ENCODE assay signal across 8 cellular contexts in the genomic region with DNA sequence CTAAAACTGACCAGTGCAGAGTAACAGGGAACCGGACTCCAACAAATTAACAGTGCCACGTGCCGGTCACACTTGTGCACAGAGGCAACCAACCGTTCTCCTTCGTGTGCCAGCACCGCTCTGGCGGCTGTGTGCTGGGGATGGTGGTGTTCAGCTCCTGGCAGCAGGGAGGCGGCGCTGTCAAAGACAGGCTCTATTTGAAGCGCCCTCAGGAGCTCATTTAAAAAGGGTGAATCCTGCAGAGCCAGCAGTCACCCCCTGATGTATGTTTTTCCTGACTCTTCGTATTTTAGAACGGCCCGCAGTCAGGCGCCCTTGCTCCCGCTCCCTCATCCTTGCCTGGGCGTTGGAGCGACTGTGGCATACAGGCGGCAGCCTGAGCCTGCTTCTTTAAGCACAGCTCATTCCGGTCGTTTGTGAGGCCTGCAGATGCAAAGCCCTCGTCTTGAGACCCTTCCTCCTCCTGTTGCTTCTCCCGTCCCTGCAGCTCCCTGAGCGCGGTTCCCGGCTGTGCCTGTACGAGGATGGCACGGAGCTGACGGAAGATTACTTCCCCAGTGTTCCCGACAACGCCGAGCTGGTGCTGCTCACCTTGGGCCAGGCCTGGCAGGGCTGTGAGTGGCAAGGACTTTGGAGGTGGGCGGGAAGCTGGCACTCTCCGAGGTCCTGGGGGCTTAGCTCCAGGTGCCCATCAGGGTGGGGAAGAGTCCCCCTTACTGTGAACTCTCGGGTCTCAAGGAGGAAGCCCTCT. TPM values are rescaled to one million over a fixed set of nuclear protein-coding genes. Genes with fewer than 3 reads are reported as not detected.
A peak's percentile ranks its signal among the peaks of the same experiment; 100 is the strongest.
DNase-seq lines count a peak whose midpoint lies in the region; ATAC-seq and TF ChIP-seq lines count a peak whose summit lies in the region.

No MANE protein-coding gene starts in this region.

- H4K20me1 ChIP-seq in GM23248 (ENCODE audit: insufficient read depth) = no peaks in the 10 kb centered on the region; the same call in 1 of the 2 replicates

- peaks cover 13% of the 10 kb centered on the region for H3K4me1 ChIP-seq in GM23248 (ENCODE audit: insufficient read depth)

- no peaks in the 10 kb centered on the region for H3K9me3 ChIP-seq in GM23248 (ENCODE audit: low read depth)

- in situ Hi-C loops in GM23248 (cut with MboI) = no loop called here

- H3K4me3 ChIP-seq in GM23248 = peak overlapping the region; percentile 78
- H3K4me3 ChIP-seq in epithelial cell of proximal tubule (ENCODE audit: low read depth, low read length) = peak overlapping the region; percentile 98

- H3K4me1 Mint-ChIP-seq in T-cell (peaks cover 31 to 42% (median 42%) of the 10 kb centered on the region in 3 donors), natural killer cell (peaks cover 17 to 27% of the 10 kb centered on the region in 2 donors)

- H3K36me3 Mint-ChIP-seq in T-cell = peaks cover 3% of the 10 kb centered on the region
- no peaks in the 10 kb centered on the region for H3K36me3 Mint-ChIP-seq in natural killer cell

- intact Hi-C loops in natural killer cell (cut with micrococcal nuclease) = no loop called here

- H2AFZ ChIP-seq in GM23248 = peak overlapping the region; percentile 85

- H3K27me3 Mint-ChIP-seq in T-cell (no peaks in the 10 kb centered on the region), natural killer cell (ENCODE audit: low read depth in 2 of 2) (no peaks in the 10 kb centered on the region)

- H3K4me3 Mint-ChIP-seq in T-cell (peak overlapping the region; percentile 95 to 98 (median 95)), natural killer cell (peak overlapping the region; percentile 98)

- H3K9ac ChIP-seq in GM23248 = peak overlapping the region; percentile 79; the same call in 1 of the 2 replicates

- H3K9me2 ChIP-seq in GM23248 (ENCODE audit: insufficient read depth) = no peaks in the 10 kb centered on the region

- no peaks in the 10 kb centered on the region for H3K36me3 ChIP-seq in GM23248 (ENCODE audit: low read depth)

- POLR2A ChIA-PET in T-cell (lab: Charles Lee) = no interaction called here

- H3K9me3 Mint-ChIP-seq in T-cell (no peaks in the 10 kb centered on the region), natural killer cell (no peaks in the 10 kb centered on the region)

- TF ChIP-seq CTCF in AG09319 (IDR thresholded peaks at IDR 0.05; ENCODE audit: low read depth, low read length) = peak; percentile 24
- peak; percentile 43 for TF ChIP-seq CTCF in epithelial cell of proximal tubule (conservative IDR thresholded peaks at IDR 0.05; ENCODE audit: low read depth, low read length)
- TF ChIP-seq CTCF in natural killer cell (IDR thresholded peaks at IDR 0.05) = no peak

- H3K27ac Mint-ChIP-seq in T-cell (no peak overlapping the region), natural killer cell (peak overlapping the region in 1 of 2 donors; percentile 22)

- CTCF ChIA-PET in T-cell (lab: Charles Lee) = interaction anchor here in 1 of 2 donors (1.0 kb wide), 1 partner anchor 41 kb away, joined by 4 read pairs; no protein-coding TSS in a partner anchor

- peak overlapping the region; percentile 96 for H3K4me2 ChIP-seq in GM23248 (ENCODE audit: unreplicated experiment)

- whole genome bisulfite sequencing in GM23248 (ENCODE audit: low coverage in 1 of 2, low lambda C conversion rate in 2 of 2, missing lambda C conversion rate in 2 of 2), 2 experiments = 41 to 42% methylated on average over 33 of the region's 34 CpGs

- peaks cover 4% of the 10 kb centered on the region; the same call in 1 of the 2 replicates for H3F3A ChIP-seq in GM23248 (ENCODE audit: insufficient read depth)

- no peak overlapping the region for H3K27ac ChIP-seq in GM23248

- H3K27me3 ChIP-seq in GM23248 (replicated peaks; ENCODE audit: insufficient read depth) = no peaks in the 10 kb centered on the region

- DNase-seq in AG09319 (ENCODE audit: extremely low read depth, low read depth) = no peak
- DNase-seq in GM23248 = peak; percentile 75
- DNase-seq in T-cell = peak in 12 of 34 experiments; percentile 2 to 30 (median 12)
- DNase-seq in epithelial cell of proximal tubule (ENCODE audit: low read depth) = no peak
- DNase-seq in natural killer cell = no peak
- DNase-seq in activated gamma-delta T cell treated with Interleukin-2 at 50 U/mL for 16 hours = no peak
- DNase-seq in NCI-H2171 treated with DMSO at 0.1 percent for 48 hours (lab: John Stamatoyannopoulos, UW) = no peak

- ATAC-seq in T-cell (replicated peaks in 1 of 4) (no peak), natural killer cell (no peak), HG03432 (IDR thresholded peaks at IDR 0.05; ENCODE audit: unreplicated experiment) (no peak)

- peaks cover 30% of the 10 kb centered on the region for H3K79me2 ChIP-seq in GM23248 (ENCODE audit: insufficient read depth)

RNA-seq across cellular contexts. Expression of a gene that starts 1.1 kb away (rescaled TPM):
- 6.4 and 18.3 TPM in 2 replicates for total RNA-seq in GM23248 (2014; rRNA removed; shearing (Covaris generic))
- polyA plus RNA-seq in GM23248 (2016; fragmentation: Nextera tagmentation; extraction: Ambion mirVana) = 2.4 and 3.2 TPM in 2 replicates
- total RNA-seq in T-cell (10 to 100 TPM; 14.9 to 24.1 (median 18.5) TPM), epithelial cell of proximal tubule (6.1 and 6.2 TPM in 2 replicates), natural killer cell (10 to 100 TPM; 18.3 to 27.8 (median 18.5) TPM)

RNA-seq across cellular contexts. Expression of a gene that starts 1.4 kb away (rescaled TPM):
- total RNA-seq in GM23248 (2014; rRNA removed; shearing (Covaris generic)) = 12.3 and 14.8 TPM in 2 replicates
- 24.7 and 29.8 TPM in 2 replicates for polyA plus RNA-seq in GM23248 (2016; fragmentation: Nextera tagmentation; extraction: Ambion mirVana)
- total RNA-seq in T-cell (10 to 100 TPM; 39.9 to 64.7 (median 58.5) TPM), epithelial cell of proximal tubule (18.3 and 18.4 TPM in 2 replicates), natural killer cell (10 to 100 TPM; 37.1 to 60.2 (median 51.8) TPM)

RNA-seq across cellular contexts. Expression of a gene that starts 41.7 kb away (rescaled TPM):
- total RNA-seq in GM23248 (2014; rRNA removed; shearing (Covaris generic)) = 18.5 and 33.2 TPM in 2 replicates
- polyA plus RNA-seq in GM23248 (2016; fragmentation: Nextera tagmentation; extraction: Ambion mirVana) = 35.9 and 36.9 TPM in 2 replicates
- total RNA-seq in T-cell (10 to 100 TPM; 15.7 to 34.7 (median 33.4) TPM), epithelial cell of proximal tubule (21.9 and 38.2 TPM in 2 replicates), natural killer cell (10 to 100 TPM; 52.9 to 62.3 (median 61.5) TPM)
